ENCODE assay signal across 8 cellular contexts in the genomic region with DNA sequence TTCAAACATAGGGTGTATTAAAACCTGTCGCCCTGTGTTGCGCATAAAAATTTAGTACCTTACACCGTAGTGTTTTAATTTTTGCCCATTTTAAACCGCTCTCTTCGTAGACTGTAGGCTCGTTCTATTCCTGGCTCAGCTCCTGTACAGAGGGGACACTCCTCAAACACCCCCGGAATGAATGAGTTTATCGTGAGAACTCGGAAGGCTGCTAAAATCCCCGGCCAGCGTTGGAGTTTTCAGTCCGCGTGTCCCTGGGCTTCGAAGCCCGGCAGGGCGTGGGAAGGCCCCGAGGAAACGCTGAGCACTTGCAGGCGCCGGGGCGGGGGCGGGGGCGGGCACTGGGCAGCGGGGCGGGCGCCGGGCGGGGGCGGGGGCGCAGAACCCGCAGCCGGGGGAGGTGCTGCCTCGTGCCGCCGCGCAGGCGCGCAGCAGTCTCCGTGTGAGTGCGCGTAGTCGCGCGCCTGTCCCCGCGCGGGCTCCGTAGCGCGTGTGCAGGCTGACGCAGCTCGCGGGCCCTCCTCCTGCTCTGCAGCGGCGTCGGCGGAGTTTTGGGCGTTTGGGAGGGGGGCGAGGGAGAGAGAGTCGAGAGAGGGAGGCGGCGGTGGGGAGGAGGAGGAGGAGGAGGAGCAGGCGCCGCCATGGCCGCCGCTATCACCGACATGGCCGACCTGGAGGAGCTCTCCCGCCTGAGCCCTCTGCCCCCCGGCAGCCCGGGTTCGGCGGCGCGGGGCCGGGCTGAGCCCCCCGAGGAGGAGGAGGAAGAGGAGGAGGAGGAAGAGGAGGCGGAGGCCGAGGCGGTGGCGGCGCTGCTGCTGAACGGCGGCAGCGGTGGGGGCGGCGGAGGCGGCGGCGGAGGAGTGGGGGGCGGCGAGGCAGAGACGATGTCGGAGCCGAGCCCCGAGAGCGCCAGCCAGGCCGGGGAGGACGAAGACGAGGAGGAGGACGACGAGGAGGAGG. TPM values are rescaled to one million over a fixed set of nuclear protein-coding genes. Genes with fewer than 3 reads are reported as not detected.
DNase-seq lines count a peak whose midpoint lies in the region; ATAC-seq and TF ChIP-seq lines count a peak whose summit lies in the region.

A gene with protein sequence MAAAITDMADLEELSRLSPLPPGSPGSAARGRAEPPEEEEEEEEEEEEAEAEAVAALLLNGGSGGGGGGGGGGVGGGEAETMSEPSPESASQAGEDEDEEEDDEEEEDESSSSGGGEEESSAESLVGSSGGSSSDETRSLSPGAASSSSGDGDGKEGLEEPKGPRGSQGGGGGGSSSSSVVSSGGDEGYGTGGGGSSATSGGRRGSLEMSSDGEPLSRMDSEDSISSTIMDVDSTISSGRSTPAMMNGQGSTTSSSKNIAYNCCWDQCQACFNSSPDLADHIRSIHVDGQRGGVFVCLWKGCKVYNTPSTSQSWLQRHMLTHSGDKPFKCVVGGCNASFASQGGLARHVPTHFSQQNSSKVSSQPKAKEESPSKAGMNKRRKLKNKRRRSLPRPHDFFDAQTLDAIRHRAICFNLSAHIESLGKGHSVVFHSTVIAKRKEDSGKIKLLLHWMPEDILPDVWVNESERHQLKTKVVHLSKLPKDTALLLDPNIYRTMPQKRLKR (plus strand): TSS at position 434 of the 960 bp plus-strand sequence. CDS start 208 bp downstream, at position 642.

- no peaks in the 10 kb centered on the region for H3K9me3 ChIP-seq in colonic mucosa

- peaks cover 30% of the 10 kb centered on the region for H3K36me3 Mint-ChIP-seq in activated CD4-positive, alpha-beta T cell treated with anti-CD3 and anti-CD28 coated beads, Interleukin-2, amount 10 ng/mL, durations not matched to agents 24 days and 14 days (ENCODE audit: low read depth)

- H3K27me3 ChIP-seq in colonic mucosa: no peaks in the 10 kb centered on the region

- H3K36me3 ChIP-seq in colonic mucosa: no peaks in the 10 kb centered on the region

- peak within 1 kb of the TSS; percentile 99 for H3K27ac Mint-ChIP-seq in activated CD4-positive, alpha-beta T cell treated with anti-CD3 and anti-CD28 coated beads, Interleukin-2, amount 10 ng/mL, durations not matched to agents 24 days and 14 days

- no peaks in the 10 kb centered on the region for H3K27me3 Mint-ChIP-seq in activated CD4-positive, alpha-beta T cell treated with anti-CD3 and anti-CD28 coated beads, Interleukin-2, amount 10 ng/mL, durations not matched to agents 24 days and 14 days

- ATAC-seq in HG03378 (IDR thresholded peaks at IDR 0.05; ENCODE audit: unreplicated experiment): peak; percentile 67

- DNase-seq in Ammon's horn (ENCODE audit: low spot score) (peak; percentile 96), NCI-H526 (lab: John Stamatoyannopoulos, UW) (peak; percentile 78 to 92), colonic mucosa (peak; percentile 87), left kidney (ENCODE audit: low read depth, low spot score) (peak; percentile 98)
- peak; percentile 97 for DNase-seq in activated CD4-positive, alpha-beta T cell treated with anti-CD3 and anti-CD28 coated beads, Interleukin-2, amount 10 ng/mL, durations not matched to agents 24 days and 14 days
- peak; percentile 89 for DNase-seq in stimulated activated CD4-positive, alpha-beta T cell treated with anti-CD3 and anti-CD28 coated beads, Interleukin-1b, Interleukin-23, amount 100 ng/mL, for 48 hours

- peaks cover 3% of the 10 kb centered on the region for H3K9me3 Mint-ChIP-seq in activated CD4-positive, alpha-beta T cell treated with anti-CD3 and anti-CD28 coated beads, Interleukin-2, amount 10 ng/mL, durations not matched to agents 24 days and 14 days

- peak within 1 kb of the TSS; percentile 66 for H3K4me3 ChIP-seq in colonic mucosa

- TF ChIP-seq CTCF in colonic mucosa (IDR thresholded peaks at IDR 0.05): no peak

- peak within 1 kb of the TSS; percentile 100 for H3K4me3 Mint-ChIP-seq in activated CD4-positive, alpha-beta T cell treated with anti-CD3 and anti-CD28 coated beads, Interleukin-2, amount 10 ng/mL, durations not matched to agents 24 days and 14 days

- no peaks in the 10 kb centered on the region for H3K4me1 ChIP-seq in colonic mucosa

- TF ChIP-seq POLR2A in GM19099 (IDR thresholded peaks at IDR 0.05; ENCODE audit: extremely low read depth, insufficient read length, low read depth): peak; percentile 74

- intact Hi-C loops in activated CD4-positive, alpha-beta T cell treated with anti-CD3 and anti-CD28 coated beads, Interleukin-2, amount 10 ng/mL, durations not matched to agents 24 days and 14 days (cut with micrococcal nuclease): loop anchor here (1.0 to 2.0 kb wide), 3 partner anchors 7 to 43 kb away; no protein-coding TSS in a partner anchor
- intact Hi-C loops in colonic mucosa (cut with DNase I): no loop called here

- H3K4me1 Mint-ChIP-seq in activated CD4-positive, alpha-beta T cell treated with anti-CD3 and anti-CD28 coated beads, Interleukin-2, amount 10 ng/mL, durations not matched to agents 24 days and 14 days: peaks cover 42% of the 10 kb centered on the region

- peak within 1 kb of the TSS; percentile 52 to 91 for H3K9ac ChIP-seq in colonic mucosa (ENCODE audit: low read depth in 2 of 2, low read length in 2 of 2)

- peak within 1 kb of the TSS; percentile 73 for H3K27ac ChIP-seq in colonic mucosa

RNA-seq across cellular contexts. Expression of the gene that starts here (rescaled TPM):
- total RNA-seq in activated CD4-positive, alpha-beta T cell treated with anti-CD3 and anti-CD28 coated beads, Interleukin-2, amount 10 ng/mL, durations not matched to agents 24 days and 14 days: 55.5 and 59.2 TPM in 2 replicates
- 10 to 100 TPM; 25.5 to 37.7 TPM for total RNA-seq in colonic mucosa

Comparison
In these comparisons a context has a peak if more than half of its experiments do, and no peak if none do; other contexts are left out.
1. Peak in every context shown above with its lines: DNase-seq, ATAC-seq, H3K4me3 ChIP-seq and H3K27ac ChIP-seq.